18 cellular contexts compared by ENCODE assay signal in the genomic region with DNA sequence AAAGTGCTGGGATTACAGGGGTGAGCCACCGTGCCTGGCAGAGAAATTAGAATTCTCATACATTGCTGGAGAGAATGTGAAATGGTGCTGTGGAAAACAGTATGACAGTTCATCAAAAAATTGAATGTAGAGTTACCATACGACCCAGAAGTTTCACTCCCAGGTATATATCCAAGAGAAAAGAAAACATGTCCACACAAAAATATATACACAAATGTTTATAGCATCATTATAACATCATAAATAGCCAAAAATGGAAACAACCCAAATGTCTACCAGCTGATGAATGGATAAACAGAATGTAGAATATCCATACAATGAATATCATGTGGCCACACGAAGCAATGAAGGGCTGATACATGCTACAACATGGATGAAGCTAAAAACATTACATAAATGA. TPM values are rescaled to one million over a fixed set of nuclear protein-coding genes. Genes with fewer than 3 reads are reported as not detected.
DNase-seq lines count a peak whose midpoint lies in the region; ATAC-seq and TF ChIP-seq lines count a peak whose summit lies in the region.
"Had no signal": no experiment of that assay in that cellular context is flagged by ENCODE, and none has a peak within 500 bp of the region (broad histone marks: within the 10 kb centered on the region; RNA-seq: fewer than 3 reads in every experiment).

No MANE protein-coding gene starts in this region.

- H3K27me3 Mint-ChIP-seq in natural killer cell (ENCODE audit: low read depth in 2 of 2) (no peaks in the 10 kb centered on the region), HFFc6 (ENCODE audit: insufficient read depth) (peaks cover 1% of the 10 kb centered on the region), immature natural killer cell (ENCODE audit: low read depth in 3 of 3) (peaks cover 1 to 4% (median 3%) of the 10 kb centered on the region in 3 donors)
- H3K27me3 Mint-ChIP-seq in natural killer cell treated with Interleukin-12 subunit alpha and Interleukin-12 subunit beta and Interleukin-15 and Interleukin-18, amount 100 ng/mL, for 72 hours: no peaks in the 10 kb centered on the region

- peaks cover 30 to 34% of the 10 kb centered on the region in 2 donors for H3K4me1 Mint-ChIP-seq in natural killer cell
- peaks cover 14 to 30% of the 10 kb centered on the region in 2 donors for H3K4me1 Mint-ChIP-seq in natural killer cell treated with Interleukin-12 subunit alpha and Interleukin-12 subunit beta and Interleukin-15 and Interleukin-18, amount 100 ng/mL, for 72 hours (ENCODE audit: low read depth in 2 of 2)
- peaks cover 43% of the 10 kb centered on the region for H3K4me1 Mint-ChIP-seq in HFFc6 (ENCODE audit: low read depth)
- H3K4me1 Mint-ChIP-seq in immature natural killer cell: peaks cover 40 to 57% of the 10 kb centered on the region in 2 donors

- intact Hi-C loops in natural killer cell (cut with micrococcal nuclease): no loop called here
- intact Hi-C loops in Right ventricle myocardium inferior (cut with DNase I): no loop called here

- H3K36me3 Mint-ChIP-seq in natural killer cell (no peaks in the 10 kb centered on the region), HFFc6 (ENCODE audit: low read depth) (peaks cover 55% of the 10 kb centered on the region), immature natural killer cell (peaks cover 16 to 29% (median 17%) of the 10 kb centered on the region in 3 donors)
- peaks cover 9% of the 10 kb centered on the region for H3K36me3 Mint-ChIP-seq in natural killer cell treated with Interleukin-12 subunit alpha and Interleukin-12 subunit beta and Interleukin-15 and Interleukin-18, amount 100 ng/mL, for 72 hours

- H3K27ac Mint-ChIP-seq in natural killer cell (peak overlapping the region; percentile 2 to 92), HFFc6 (peak overlapping the region; percentile 68; the same call in 1 of the 2 replicates), immature natural killer cell (peak overlapping the region; percentile 5 to 92 (median 64))
- H3K27ac Mint-ChIP-seq in natural killer cell treated with Interleukin-12 subunit alpha and Interleukin-12 subunit beta and Interleukin-15 and Interleukin-18, amount 100 ng/mL, for 72 hours: no peak overlapping the region
- H3K27ac Mint-ChIP-seq: H9 had no signal

- no peak for TF ChIP-seq CTCF in natural killer cell (IDR thresholded peaks at IDR 0.05)
- TF ChIP-seq CTCF in HFFc6 (IDR thresholded peaks at IDR 0.05): no peak

- H3K4me3 Mint-ChIP-seq in natural killer cell (no peak overlapping the region), HFFc6 (no peak overlapping the region), immature natural killer cell (no peak overlapping the region)
- H3K4me3 Mint-ChIP-seq in natural killer cell treated with Interleukin-12 subunit alpha and Interleukin-12 subunit beta and Interleukin-15 and Interleukin-18, amount 100 ng/mL, for 72 hours: no peak overlapping the region
- H3K4me3 Mint-ChIP-seq: H9 had no signal

- no peaks in the 10 kb centered on the region for H3K9me3 Mint-ChIP-seq in natural killer cell
- H3K9me3 Mint-ChIP-seq in natural killer cell treated with Interleukin-12 subunit alpha and Interleukin-12 subunit beta and Interleukin-15 and Interleukin-18, amount 100 ng/mL, for 72 hours: no peaks in the 10 kb centered on the region
- no peaks in the 10 kb centered on the region for H3K9me3 Mint-ChIP-seq in HFFc6
- H3K9me3 Mint-ChIP-seq in immature natural killer cell: no peaks in the 10 kb centered on the region
- H3K9me3 Mint-ChIP-seq: H9 had no signal

- ATAC-seq in natural killer cell (no peak), HG03442 (IDR thresholded peaks at IDR 0.05; ENCODE audit: unreplicated experiment) (no peak), Right ventricle myocardium inferior (no peak)
- no peak for ATAC-seq in natural killer cell treated with Interleukin-12 subunit alpha and Interleukin-12 subunit beta and Interleukin-15 and Interleukin-18, amount 100 ng/mL, for 72 hours

- no peak for DNase-seq in natural killer cell
- no peak for DNase-seq in natural killer cell treated with Interleukin-12 subunit alpha and Interleukin-12 subunit beta and Interleukin-15 and Interleukin-18, amount 100 ng/mL, for 72 hours (ENCODE audit: low spot score)
- no peak for DNase-seq in HFFc6
- no peak for DNase-seq in immature natural killer cell
- DNase-seq in stimulated activated CD4-positive, alpha-beta T cell treated with anti-CD3 and anti-CD28 coated beads, Interleukin-4, amount 100 ng/mL, for 4 hours: no peak
- DNase-seq in Right ventricle myocardium inferior (ENCODE audit: missing footprints): no peak
- DNase-seq: C1 segment of cervical spinal cord, H9, IMR-90, MM.1S, NCI-H1048, NCI-H1417, NCI-H1694, NCI-H2029 treated with DMSO at 0.1 percent for 48 hours, NCI-H526 treated with DMSO at 0.1 percent for 48 hours, PC-9, SHP77 treated with DMSO at 0.1 percent for 48 hours had no signal

RNA-seq across cellular contexts. Expression of a gene that starts 34.6 kb away (rescaled TPM):
- total RNA-seq in natural killer cell: 100 to 1,000 TPM; 269 to 291 (median 270) TPM
- total RNA-seq in natural killer cell treated with Interleukin-12 subunit alpha and Interleukin-12 subunit beta and Interleukin-15 and Interleukin-18, amount 100 ng/mL, for 72 hours: 100 to 1,000 TPM; 171 to 178 TPM
- 100 to 1,000 TPM; 128 to 148 (median 136) TPM for total RNA-seq in HFFc6 (2021; fragmentation: NEBNext Ultra II Directional; extraction: Animal tissue kit (Norgen Biotek cat#: 25700))
- 10 to 100 TPM; 12.1 to 91.3 (median 23.0) TPM for polyA plus RNA-seq in immature natural killer cell
- total RNA-seq in Right ventricle myocardium inferior: 38.1 TPM

RNA-seq across cellular contexts. Expression of a gene that starts 46.5 kb away (rescaled TPM):
- total RNA-seq in natural killer cell: 10 to 100 TPM; 26.5 to 53.0 (median 31.0) TPM
- 10 to 100 TPM; 15.9 to 21.0 TPM for total RNA-seq in natural killer cell treated with Interleukin-12 subunit alpha and Interleukin-12 subunit beta and Interleukin-15 and Interleukin-18, amount 100 ng/mL, for 72 hours
- 10 to 100 TPM; 19.2 to 25.5 (median 21.6) TPM for total RNA-seq in HFFc6 (2021; fragmentation: NEBNext Ultra II Directional; extraction: Animal tissue kit (Norgen Biotek cat#: 25700))
- 10 to 100 TPM; 12.8 to 26.3 (median 26.1) TPM for polyA plus RNA-seq in immature natural killer cell
- 12.4 TPM for total RNA-seq in Right ventricle myocardium inferior

Comparison
In these comparisons a context has a peak if more than half of its experiments do, and no peak if none do; other contexts are left out.
1. H3K27ac Mint-ChIP-seq: peak in natural killer cell (2 of 2), HFFc6 (single experiment) and immature natural killer cell (6 of 6); none in natural killer cell treated with Interleukin-12 subunit alpha and Interleukin-12 subunit beta and Interleukin-15 and Interleukin-18, amount 100 ng/mL, for 72 hours (0 of 2).